Comparison of ENCODE assay signal across 3 cellular contexts in the genomic region with DNA sequence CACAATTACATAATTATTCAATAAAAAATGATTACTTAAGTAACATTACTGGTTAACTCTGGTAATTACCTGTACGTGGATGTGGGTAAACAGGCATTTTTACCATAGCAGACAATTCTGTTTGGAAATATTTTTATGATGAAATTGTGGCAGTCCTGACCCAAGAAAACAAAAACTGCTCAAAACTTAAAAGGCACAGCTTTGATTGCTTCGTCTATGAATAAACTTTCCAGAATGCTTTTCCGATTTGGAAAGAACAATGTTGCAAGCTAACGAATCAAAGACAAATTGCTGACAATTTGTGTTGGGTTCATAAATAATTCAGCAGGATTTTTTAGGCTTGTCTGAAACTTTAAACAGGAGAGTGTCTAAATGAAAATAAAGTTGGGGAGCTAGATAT.
"Had no signal": no experiment of that assay in that cellular context is flagged by ENCODE, and none has a peak within 500 bp of the region (broad histone marks: within the 10 kb centered on the region; RNA-seq: fewer than 3 reads in every experiment).

No MANE protein-coding gene starts in this region.

- H3K4me3 ChIP-seq: GM12878 had no signal

- DNase-seq: GDM1, GF-D8 had no signal

- ATAC-seq: GM12878 had no signal
